17 cellular contexts compared by ENCODE assay signal in genomic region chr14:31930493-31931225, GRCh38.
A peak's percentile ranks its signal among the peaks of the same experiment; 100 is the strongest.
DNase-seq lines count a peak whose midpoint lies in the region; ATAC-seq, FAIRE-seq and TF ChIP-seq lines count a peak whose summit lies in the region.
"Had no signal": no experiment of that assay in that cellular context is flagged by ENCODE, and none has a peak within 500 bp of the region (broad histone marks: within the 10 kb centered on the region; RNA-seq: fewer than 3 reads in every experiment).

No MANE protein-coding gene starts in this region.

- DNase-seq in GM23248 (peak; percentile 91), T1000 (lab: John Stamatoyannopoulos, UW) (peak; percentile 50), iris pigment epithelial cell (ENCODE audit: low read depth) (peak; percentile 53), type B pancreatic cell (ENCODE audit: extremely low spot score, unreplicated experiment) (no peak), osteocyte (ENCODE audit: extremely low spot score, unreplicated experiment) (no peak), small intestine (no peak)
- DNase-seq: activated T-cell treated with anti-CD3 and anti-CD28 coated beads, Interleukin-2, amount 50 U/mL, for 4 hours; BE2C; endodermal cell; H7; midbrain; NCI-H187; NCI-H774 had no signal

- no peaks in the 10 kb centered on the region for H3K36me3 Mint-ChIP-seq in type B pancreatic cell
- no peaks in the 10 kb centered on the region for H3K36me3 Mint-ChIP-seq in osteocyte (ENCODE audit: unreplicated experiment)

- peaks cover 48% of the 10 kb centered on the region for H3K4me1 ChIP-seq in ACC112 (ENCODE audit: control insufficient read depth, insufficient read depth, low read length, unreplicated experiment)
- H3K4me1 ChIP-seq in GM23248 (ENCODE audit: insufficient read depth), result peaks cover 52% of the 10 kb centered on the region
- peaks cover 0 to 5% of the 10 kb centered on the region in 2 donors for H3K4me1 ChIP-seq in small intestine (ENCODE audit: control insufficient read depth in 2 of 2, insufficient read depth in 1 of 2, low read depth in 1 of 2, low read length in 1 of 2)
- H3K4me1 ChIP-seq: BE2C had no signal

- ATAC-seq in HG02884 (IDR thresholded peaks at IDR 0.05; ENCODE audit: unreplicated experiment), result no peak
- ATAC-seq: activated T-cell treated with anti-CD3 and anti-CD28 coated beads, Interleukin-2, amount 50 U/mL, for 4 hours had no signal

- H3K79me2 ChIP-seq in ACC112 (ENCODE audit: control insufficient read depth, insufficient read depth, low read length, unreplicated experiment), result no peaks in the 10 kb centered on the region
- H3K79me2 ChIP-seq in GM23248 (ENCODE audit: insufficient read depth), result no peaks in the 10 kb centered on the region
- H3K79me2 ChIP-seq: parathyroid adenoma had no signal

- no peak for FAIRE-seq in small intestine (lab: Jason Lieb, UNC)

- H3K4me2 ChIP-seq in GM23248 (ENCODE audit: unreplicated experiment), result no peak overlapping the region

- TF ChIP-seq CTCF in type B pancreatic cell (conservative IDR thresholded peaks at IDR 0.05) (no peak), osteocyte (IDR thresholded peaks at IDR 0.05) (no peak)

- H3K4me3 ChIP-seq in ACC112 (ENCODE audit: low read depth, low read length) (no peak overlapping the region), GM23248 (no peak overlapping the region), small intestine (ENCODE audit: low read depth in 1 of 2, low read length in 2 of 2) (no peak overlapping the region)
- H3K4me3 ChIP-seq: ascending aorta had no signal

- WGBS in GM23248 (ENCODE audit: low coverage in 1 of 2, low lambda C conversion rate in 2 of 2, missing lambda C conversion rate in 2 of 2), 2 experiments, result 76% methylated on average over 2 of the region's 2 CpGs
- WGBS in small intestine, 3 donors, result 75 to 85% (median 84%) methylated on average over 2 of the region's 2 CpGs

- H3K4me3 Mint-ChIP-seq in type B pancreatic cell, result no peak overlapping the region
- H3K4me3 Mint-ChIP-seq in osteocyte (ENCODE audit: unreplicated experiment), result no peak overlapping the region
- H3K4me3 Mint-ChIP-seq: activated T-cell treated with anti-CD3 and anti-CD28 coated beads, Interleukin-2, amount 50 U/mL, for 4 hours; endodermal cell had no signal

- H3K9me3 ChIP-seq in GM23248 (ENCODE audit: low read depth), result no peaks in the 10 kb centered on the region
- H3K9me3 ChIP-seq in small intestine (ENCODE audit: control insufficient read depth, low read depth), result no peaks in the 10 kb centered on the region
- H3K9me3 ChIP-seq: ascending aorta, BE2C had no signal

- H3K4me1 Mint-ChIP-seq in type B pancreatic cell (ENCODE audit: unreplicated experiment) (peaks cover 34% of the 10 kb centered on the region), osteocyte (ENCODE audit: unreplicated experiment) (peaks cover 20% of the 10 kb centered on the region)

- H3K9me3 Mint-ChIP-seq in type B pancreatic cell (no peaks in the 10 kb centered on the region), osteocyte (ENCODE audit: unreplicated experiment) (no peaks in the 10 kb centered on the region)
- H3K9me3 Mint-ChIP-seq: activated T-cell treated with anti-CD3 and anti-CD28 coated beads, Interleukin-2, amount 50 U/mL, for 4 hours; endodermal cell had no signal

- no peaks in the 10 kb centered on the region for H3K27me3 ChIP-seq in ACC112 (ENCODE audit: insufficient read depth, low read length)
- H3K27me3 ChIP-seq in GM23248 (replicated peaks; ENCODE audit: insufficient read depth), result no peaks in the 10 kb centered on the region
- no peaks in the 10 kb centered on the region for H3K27me3 ChIP-seq in small intestine (ENCODE audit: control insufficient read depth in 2 of 2, insufficient read depth in 2 of 2, low read length in 2 of 2)
- H3K27me3 ChIP-seq: ascending aorta, BE2C had no signal

- peaks cover 37% of the 10 kb centered on the region for H3F3A ChIP-seq in GM23248 (ENCODE audit: insufficient read depth)

- no peaks in the 10 kb centered on the region for H4K20me1 ChIP-seq in GM23248 (ENCODE audit: insufficient read depth)

- H3K9me2 ChIP-seq in GM23248 (ENCODE audit: insufficient read depth), result no peaks in the 10 kb centered on the region

- H3K36me3 ChIP-seq in ACC112 (ENCODE audit: insufficient read depth, low read length) (no peaks in the 10 kb centered on the region), GM23248 (ENCODE audit: low read depth) (no peaks in the 10 kb centered on the region), small intestine (ENCODE audit: control insufficient read depth in 2 of 2, insufficient read depth in 2 of 2, low read length in 2 of 2) (no peaks in the 10 kb centered on the region)
- H3K36me3 ChIP-seq: ascending aorta, BE2C had no signal

- no peaks in the 10 kb centered on the region for H3K27me3 Mint-ChIP-seq in type B pancreatic cell
- no peaks in the 10 kb centered on the region for H3K27me3 Mint-ChIP-seq in osteocyte (ENCODE audit: unreplicated experiment)

- in situ Hi-C loops in GM23248 (cut with MboI), result loop anchor here (10.0 kb wide), 1 partner anchor 324 kb away; no protein-coding TSS in a partner anchor

- H2AFZ ChIP-seq in ACC112 (ENCODE audit: low read length, unreplicated experiment) (no peak overlapping the region), GM23248 (no peak overlapping the region)
- H2AFZ ChIP-seq: parathyroid adenoma had no signal

- no peak overlapping the region for H3K9ac ChIP-seq in GM23248
- H3K9ac ChIP-seq: parathyroid adenoma had no signal

- H3K27ac Mint-ChIP-seq in type B pancreatic cell (no peak overlapping the region), osteocyte (ENCODE audit: unreplicated experiment) (no peak overlapping the region)
- H3K27ac Mint-ChIP-seq: endodermal cell had no signal

- H3K27ac ChIP-seq in ACC112 (ENCODE audit: low read depth, low read length) (peak overlapping the region; percentile 75), GM23248 (peak overlapping the region; percentile 45), small intestine (ENCODE audit: low read depth in 1 of 2, low read length in 1 of 2) (no peak overlapping the region)
- H3K27ac ChIP-seq: ascending aorta, parathyroid adenoma had no signal

Comparison
In these comparisons a context has a peak if more than half of its experiments do, and no peak if none do; other contexts are left out.
1. H3K27ac ChIP-seq: peak in ACC112 (single experiment) and GM23248 (single experiment); none in small intestine (0 of 2).
2. DNase-seq: peak in GM23248 (single experiment), T1000 (single experiment) and iris pigment epithelial cell (single experiment); none in type B pancreatic cell (single experiment), osteocyte (single experiment) and small intestine (single experiment).